ENCODE assay signal across 10 cellular contexts in genomic region chr3:151345854-151346253, GRCh38. TPM values are rescaled to one million over a fixed set of nuclear protein-coding genes. Genes with fewer than 3 reads are reported as not detected.
DNase-seq lines count a peak whose midpoint lies in the region; ATAC-seq lines count a peak whose summit lies in the region.
"Had no signal": no experiment of that assay in that cellular context is flagged by ENCODE, and none has a peak within 500 bp of the region (broad histone marks: within the 10 kb centered on the region; RNA-seq: fewer than 3 reads in every experiment).

No MANE protein-coding gene starts in this region.

- H3K36me3 Mint-ChIP-seq in dendritic cell treated with granulocyte-macrophage colony-stimulating factor and Interleukin-4, amounts not matched to agents 40 ng/mL and 50 ng/mL, for 4 days (ENCODE audit: low read depth): no peaks in the 10 kb centered on the region
- no peaks in the 10 kb centered on the region for H3K36me3 Mint-ChIP-seq in activated CD4-positive, alpha-beta T cell treated with anti-CD3 and anti-CD28 coated beads for 36 hours (ENCODE audit: low read depth)

- intact Hi-C loops in dendritic cell treated with granulocyte-macrophage colony-stimulating factor and Interleukin-4, amounts not matched to agents 40 ng/mL and 50 ng/mL, for 4 days (cut with micrococcal nuclease): loop anchor here (5.0 kb wide), 1 partner anchor 36 kb away; the partner anchor contains the start of gene P2RY12
- intact Hi-C loops in activated CD4-positive, alpha-beta T cell treated with anti-CD3 and anti-CD28 coated beads for 36 hours (cut with DNase I, micrococcal nuclease): no loop called here

- no peaks in the 10 kb centered on the region for H3K27me3 Mint-ChIP-seq in dendritic cell treated with granulocyte-macrophage colony-stimulating factor and Interleukin-4, amounts not matched to agents 40 ng/mL and 50 ng/mL, for 4 days
- peaks cover 8% of the 10 kb centered on the region for H3K27me3 Mint-ChIP-seq in activated CD4-positive, alpha-beta T cell treated with anti-CD3 and anti-CD28 coated beads for 36 hours

- no peak for ATAC-seq in GM21515 (IDR thresholded peaks at IDR 0.05; ENCODE audit: unreplicated experiment)
- ATAC-seq in activated CD4-positive, alpha-beta T cell treated with anti-CD3 and anti-CD28 coated beads for 36 hours: no peak

- H3K9me3 Mint-ChIP-seq in dendritic cell treated with granulocyte-macrophage colony-stimulating factor and Interleukin-4, amounts not matched to agents 40 ng/mL and 50 ng/mL, for 4 days: no peaks in the 10 kb centered on the region
- no peaks in the 10 kb centered on the region for H3K9me3 Mint-ChIP-seq in activated CD4-positive, alpha-beta T cell treated with anti-CD3 and anti-CD28 coated beads for 36 hours (ENCODE audit: low read depth)

- peak; percentile 55 for DNase-seq in A172 (ENCODE audit: low spot score)
- peak; percentile 5 for DNase-seq in LHCN-M2 (ENCODE audit: low read depth)
- peak; percentile 12 for DNase-seq in mucosa of gallbladder (ENCODE audit: low spot score)
- DNase-seq in ecto neural progenitor cell (ENCODE audit: low spot score): no peak
- DNase-seq in activated CD4-positive, alpha-beta T cell treated with anti-CD3 and anti-CD28 coated beads for 36 hours: no peak
- DNase-seq in HT-29 (ENCODE audit: low spot score): no peak
- DNase-seq: activated CD4-positive, alpha-beta T cell treated with anti-CD3 and anti-CD28 coated beads for 48 hours; cerebellar nuclear complex had no signal

- CTCF ChIA-PET in activated CD4-positive, alpha-beta T cell treated with anti-CD3 and anti-CD28 coated beads for 36 hours (lab: Charles Lee): interaction anchor here (0.6 to 1.3 kb wide), 2 partner anchors 18 to 116 kb away, joined by 5 read pairs; no protein-coding TSS in a partner anchor

- peak overlapping the region; percentile 61 for H3K4me3 Mint-ChIP-seq in dendritic cell treated with granulocyte-macrophage colony-stimulating factor and Interleukin-4, amounts not matched to agents 40 ng/mL and 50 ng/mL, for 4 days
- no peak overlapping the region for H3K4me3 Mint-ChIP-seq in activated CD4-positive, alpha-beta T cell treated with anti-CD3 and anti-CD28 coated beads for 36 hours

- peaks cover 47% of the 10 kb centered on the region for H3K4me1 Mint-ChIP-seq in dendritic cell treated with granulocyte-macrophage colony-stimulating factor and Interleukin-4, amounts not matched to agents 40 ng/mL and 50 ng/mL, for 4 days (ENCODE audit: low read depth)
- peaks cover 4% of the 10 kb centered on the region for H3K4me1 Mint-ChIP-seq in activated CD4-positive, alpha-beta T cell treated with anti-CD3 and anti-CD28 coated beads for 36 hours

- POLR2A ChIA-PET in activated CD4-positive, alpha-beta T cell treated with anti-CD3 and anti-CD28 coated beads for 36 hours (lab: Charles Lee): no interaction called here

- peak overlapping the region; percentile 82 for H3K27ac Mint-ChIP-seq in dendritic cell treated with granulocyte-macrophage colony-stimulating factor and Interleukin-4, amounts not matched to agents 40 ng/mL and 50 ng/mL, for 4 days
- no peak overlapping the region for H3K27ac Mint-ChIP-seq in activated CD4-positive, alpha-beta T cell treated with anti-CD3 and anti-CD28 coated beads for 36 hours

RNA-seq across cellular contexts. Expression of gene P2RY13, which starts 16.5 kb away (rescaled TPM):
- total RNA-seq in A172 (2014; rRNA removed; shearing (Covaris generic)): not detected in 2 replicates
- total RNA-seq in LHCN-M2 (2014; rRNA removed) (not detected in 2 replicates), mucosa of gallbladder (4.0 TPM)
- polyA plus RNA-seq in LHCN-M2 (2012): not detected
- not detected for total RNA-seq in activated CD4-positive, alpha-beta T cell treated with anti-CD3 and anti-CD28 coated beads for 36 hours
- total RNA-seq in HT-29 (2014; rRNA removed; shearing (Covaris generic)): not detected in 2 replicates

RNA-seq across cellular contexts. Expression of gene GPR87, which starts 29.2 kb away (rescaled TPM):
- 0.77 TPM in 1 of 2 replicates, not detected in the other for total RNA-seq in A172 (2014; rRNA removed; shearing (Covaris generic))
- total RNA-seq in LHCN-M2 (2014; rRNA removed) (not detected in 2 replicates), mucosa of gallbladder (not detected)
- not detected for polyA plus RNA-seq in LHCN-M2 (2012)
- total RNA-seq in activated CD4-positive, alpha-beta T cell treated with anti-CD3 and anti-CD28 coated beads for 36 hours: 1 to 10 TPM; 2.3 to 2.5 TPM
- total RNA-seq in HT-29 (2014; rRNA removed; shearing (Covaris generic)): 1.8 and 2.6 TPM in 2 replicates

RNA-seq across cellular contexts. Expression of gene P2RY12, which starts 38.7 kb away (rescaled TPM):
- not detected in 2 replicates for total RNA-seq in A172 (2014; rRNA removed; shearing (Covaris generic))
- total RNA-seq in LHCN-M2 (2014; rRNA removed): not detected in 2 replicates
- not detected for polyA plus RNA-seq in LHCN-M2 (2012)
- 7.6 TPM for total RNA-seq in mucosa of gallbladder
- total RNA-seq in activated CD4-positive, alpha-beta T cell treated with anti-CD3 and anti-CD28 coated beads for 36 hours: not detected
- not detected in 2 replicates for total RNA-seq in HT-29 (2014; rRNA removed; shearing (Covaris generic))

Comparison
In these comparisons a context has a peak if more than half of its experiments do, and no peak if none do; other contexts are left out.
1. DNase-seq: peak in A172 (single experiment), LHCN-M2 (single experiment) and mucosa of gallbladder (single experiment); none in ecto neural progenitor cell (single experiment), activated CD4-positive, alpha-beta T cell treated with anti-CD3 and anti-CD28 coated beads for 36 hours (single experiment) and HT-29 (single experiment).